In the genomic region with DNA sequence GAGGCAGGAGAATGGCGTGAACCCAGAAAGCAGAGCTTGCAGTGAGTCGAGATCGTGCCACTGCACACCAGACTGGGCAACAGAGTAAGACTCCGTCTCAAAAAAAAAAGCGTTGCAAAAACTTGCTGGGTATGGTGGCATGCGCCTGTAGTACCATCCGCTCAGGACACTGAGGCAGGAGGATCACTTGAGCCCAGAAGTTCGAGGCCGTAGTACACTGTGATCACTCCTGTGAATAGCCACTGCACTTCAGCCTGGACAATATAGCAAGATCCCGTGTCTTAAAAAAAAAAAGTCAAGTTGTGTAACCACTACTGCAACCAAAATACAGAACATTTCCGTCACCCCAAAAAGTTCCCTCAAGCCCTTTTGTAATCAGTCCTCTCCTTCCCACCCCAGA, we compare ENCODE assay signal across 1 cellular context.
TF ChIP-seq lines count a peak whose summit lies in the region.

No MANE protein-coding gene starts in this region.

TF ChIP-seq in IMR-90, 13 proteins besides CTCF, POLR2A, EP300 and RAD21:
- TF ChIP-seq, protein P1, sequence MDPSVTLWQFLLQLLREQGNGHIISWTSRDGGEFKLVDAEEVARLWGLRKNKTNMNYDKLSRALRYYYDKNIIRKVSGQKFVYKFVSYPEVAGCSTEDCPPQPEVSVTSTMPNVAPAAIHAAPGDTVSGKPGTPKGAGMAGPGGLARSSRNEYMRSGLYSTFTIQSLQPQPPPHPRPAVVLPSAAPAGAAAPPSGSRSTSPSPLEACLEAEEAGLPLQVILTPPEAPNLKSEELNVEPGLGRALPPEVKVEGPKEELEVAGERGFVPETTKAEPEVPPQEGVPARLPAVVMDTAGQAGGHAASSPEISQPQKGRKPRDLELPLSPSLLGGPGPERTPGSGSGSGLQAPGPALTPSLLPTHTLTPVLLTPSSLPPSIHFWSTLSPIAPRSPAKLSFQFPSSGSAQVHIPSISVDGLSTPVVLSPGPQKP (IDR thresholded peaks at IDR 0.05; ENCODE audit: borderline replicate concordance, low read depth, low read length) = no peak
- TF ChIP-seq, protein P2, sequence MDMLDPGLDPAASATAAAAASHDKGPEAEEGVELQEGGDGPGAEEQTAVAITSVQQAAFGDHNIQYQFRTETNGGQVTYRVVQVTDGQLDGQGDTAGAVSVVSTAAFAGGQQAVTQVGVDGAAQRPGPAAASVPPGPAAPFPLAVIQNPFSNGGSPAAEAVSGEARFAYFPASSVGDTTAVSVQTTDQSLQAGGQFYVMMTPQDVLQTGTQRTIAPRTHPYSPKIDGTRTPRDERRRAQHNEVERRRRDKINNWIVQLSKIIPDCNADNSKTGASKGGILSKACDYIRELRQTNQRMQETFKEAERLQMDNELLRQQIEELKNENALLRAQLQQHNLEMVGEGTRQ (IDR thresholded peaks at IDR 0.05; ENCODE audit: low read depth, low read length) = no peak
- TF ChIP-seq MAZ (IDR thresholded peaks at IDR 0.05; ENCODE audit: borderline replicate concordance, low read depth, low read length) (no peak), MAFK (IDR thresholded peaks at IDR 0.05; ENCODE audit: low read depth, low read length) (no peak)
